In genomic region chr5:134245101-134245604, GRCh38 we compare ENCODE assay signal across 11 cellular contexts. TPM values are rescaled to one million over a fixed set of nuclear protein-coding genes. Genes with fewer than 3 reads are reported as not detected.
DNase-seq lines count a peak whose midpoint lies in the region; ATAC-seq, FAIRE-seq and TF ChIP-seq lines count a peak whose summit lies in the region.
"Had no signal": no experiment of that assay in that cellular context is flagged by ENCODE, and none has a peak within 500 bp of the region (broad histone marks: within the 10 kb centered on the region; RNA-seq: fewer than 3 reads in every experiment).

No MANE protein-coding gene starts in this region.

- ATAC-seq in HepG2 (peak; percentile 87), right lobe of liver (no peak), left lung (peak; percentile 43), GM21528 (IDR thresholded peaks at IDR 0.05; ENCODE audit: low FRiP score, unreplicated experiment) (no peak), GM18511 (IDR thresholded peaks at IDR 0.05; ENCODE audit: unreplicated experiment) (no peak)

- no TSS peak for BruUV-seq in HepG2 (replicated peaks; lab: Mats Ljungman, UMichigan)

- 2% methylated on average over 8 of the region's 8 CpGs for WGBS in HepG2 (ENCODE audit: low lambda C conversion rate)
- WGBS in right lobe of liver (ENCODE audit: insufficient coverage, low coverage, low lambda C conversion rate, missing lambda C conversion rate) = 66% methylated on average over 5 of the region's 8 CpGs

- H3K27me3 ChIP-seq in HepG2 (ENCODE audit: control insufficient read depth in 1 of 2, insufficient read depth in 2 of 2, low read length in 2 of 2) (no peaks in the 10 kb centered on the region), right lobe of liver (no peaks in the 10 kb centered on the region), left lung (no peaks in the 10 kb centered on the region)
- H3K27me3 ChIP-seq: upper lobe of left lung had no signal

- no peaks in the 10 kb centered on the region for H4K20me1 ChIP-seq in HepG2 (ENCODE audit: insufficient read depth, low read length)

- TF ChIP-seq CTCF in HepG2 (CRISPR knock-in tag; IDR thresholded peaks at IDR 0.05) (no peak), right lobe of liver (IDR thresholded peaks at IDR 0.05) (no peak), left lung (IDR thresholded peaks at IDR 0.05) (no peak)

- H3K4me3 ChIP-seq in HepG2 (replicated peaks in 1 of 3; ENCODE audit: insufficient read depth in 1 of 3, low read depth in 2 of 3, low read length in 3 of 3) (peak overlapping the region; percentile 26 to 58 (median 41); a peak in 5 of 6 replicates), right lobe of liver (no peak overlapping the region), left lung (no peak overlapping the region)
- H3K4me3 ChIP-seq: skin epidermis, upper lobe of left lung had no signal

- intact Hi-C loops in HepG2 (cut with micrococcal nuclease; ENCODE audit: unreplicated experiment) = no loop called here
- intact Hi-C loops in right lobe of liver (cut with DNase I) = no loop called here
- intact Hi-C loops in left lung (cut with DNase I) = no loop called here

- TF ChIP-seq POLR2A in HepG2 (IDR thresholded peaks at IDR 0.05; ENCODE audit: insufficient read depth in 1 of 2, low read depth in 2 of 2, low read length in 2 of 2) (no peak), right lobe of liver (IDR thresholded peaks at IDR 0.05) (no peak)

- TF ChIP-seq EP300 in HepG2 (IDR thresholded peaks at IDR 0.05; ENCODE audit: low read depth in 2 of 2, low read length in 2 of 2) (peak in 1 of 2 experiments; percentile 52; a peak in 2 of 4 replicates), HepG2 (CRISPR knock-in tag; IDR thresholded peaks at IDR 0.05; ENCODE audit: borderline replicate concordance) (peak; percentile 60; the same call in 1 of the 2 replicates)

- DNase-seq in HepG2 (ENCODE audit: low spot score) (peak; percentile 86), right lobe of liver (no peak), cerebellum (ENCODE audit: low spot score) (peak; percentile 37), left lung (no peak), activated gamma-delta T cell (lab: John Stamatoyannopoulos, UW) (no peak)
- no peak for DNase-seq in central memory CD4-positive, alpha-beta T cell
- DNase-seq: NCI-H748 treated with DMSO at 0.1 percent for 48 hours, upper lobe of left lung had no signal

- H3K4me1 ChIP-seq in HepG2 (ENCODE audit: insufficient read depth, low read length) (peaks cover 64% of the 10 kb centered on the region), right lobe of liver (no peaks in the 10 kb centered on the region), left lung (peaks cover 4 to 5% of the 10 kb centered on the region in 2 donors)

- POLR2A ChIA-PET in HepG2 (lab: Yijun Ruan, JAX) = interaction anchor here (1.7 to 5.0 kb wide), 3 partner anchors 9 to 68 kb away, joined by 4 to 59 read pairs (median 15); partner anchors contain the start of genes PPP2CA and SKP1

- no peak overlapping the region for H2AFZ ChIP-seq in HepG2 (ENCODE audit: low read length)

- H3K27ac ChIP-seq in HepG2 (ENCODE audit: extremely low read length, insufficient read depth, low read length) (peak overlapping the region; percentile 41), right lobe of liver (no peak overlapping the region), left lung (no peak overlapping the region)
- H3K27ac ChIP-seq: upper lobe of left lung had no signal

- peak overlapping the region; percentile 69 for H3K4me2 ChIP-seq in HepG2 (ENCODE audit: low read depth, low read length)

- H3K79me2 ChIP-seq in HepG2 (ENCODE audit: insufficient read depth, low read length) = no peaks in the 10 kb centered on the region

- TF ChIP-seq RAD21 in HepG2 (CRISPR knock-in tag; IDR thresholded peaks at IDR 0.05) = 0 out of 2 replicates have a peak, but pooled peaks have one; percentile 18

- H3K9ac ChIP-seq in HepG2 (ENCODE audit: insufficient read depth, low read depth, low read length) = peak overlapping the region; percentile 23; the same call in 1 of the 2 replicates

- CTCF ChIA-PET in HepG2 (lab: Yijun Ruan, JAX; ENCODE audit: low intra/inter-chr PET ratio, low total read pairs) = no interaction called here

- H3K36me3 ChIP-seq in HepG2 (replicated peaks in 1 of 2; ENCODE audit: control insufficient read depth in 1 of 2, insufficient read depth in 2 of 2, low read length in 2 of 2) = no peaks in the 10 kb centered on the region
- no peaks in the 10 kb centered on the region for H3K36me3 ChIP-seq in right lobe of liver
- no peaks in the 10 kb centered on the region for H3K36me3 ChIP-seq in left lung
- H3K36me3 ChIP-seq: upper lobe of left lung had no signal

- in situ Hi-C loops in HepG2 (cut with HindIII; ENCODE audit: extremely low pct_ligation_motif_present, low pct_unique_long_range_greater_than_20kb) = no loop called here

- FAIRE-seq in HepG2 (lab: Jason Lieb, UNC) = no peak

- no peaks in the 10 kb centered on the region for H3K9me3 ChIP-seq in HepG2 (ENCODE audit: low read length)
- H3K9me3 ChIP-seq in right lobe of liver = no peaks in the 10 kb centered on the region
- no peaks in the 10 kb centered on the region for H3K9me3 ChIP-seq in left lung
- H3K9me3 ChIP-seq: upper lobe of left lung had no signal

TF ChIP-seq in HepG2, 621 proteins besides CTCF, POLR2A, EP300 and RAD21 (continues in another document):
- TF ChIP-seq DBP (CRISPR knock-in tag; IDR thresholded peaks at IDR 0.05; ENCODE audit: not compliant biosample characterization) (no peak), THAP8 (CRISPR knock-in tag; IDR thresholded peaks at IDR 0.05; ENCODE audit: borderline replicate concordance) (no peak), SP140L (CRISPR knock-in tag; IDR thresholded peaks at IDR 0.05; ENCODE audit: borderline replicate concordance) (no peak), ZMAT3 (CRISPR knock-in tag; conservative IDR thresholded peaks at IDR 0.05) (no peak), ZBTB46 (CRISPR knock-in tag; IDR thresholded peaks at IDR 0.05; ENCODE audit: borderline replicate concordance) (no peak), NFKBIZ (CRISPR knock-in tag; IDR thresholded peaks at IDR 0.05) (0 out of 2 replicates have a peak, but pooled peaks have one; percentile 49), RNF2 (conservative IDR thresholded peaks at IDR 0.05; ENCODE audit: low read depth) (no peak)

RNA-seq across cellular contexts. Expression of gene PPP2CA, which starts 19.3 kb away (rescaled TPM):
- total RNA-seq in HepG2 (2016; rRNA removed; fragmentation: Illumina TruSeq; extraction: Trizol) (171 and 233 TPM in 2 replicates), right lobe of liver (10 to 100 TPM; 50.8 to 80.5 (median 65.0) TPM), cerebellum (98.4 TPM), left lung (100 to 1,000 TPM; 109 to 121 TPM)
- total RNA-seq in HepG2 (2016; cell fraction: cytosol; rRNA removed; fragmentation: Illumina TruSeq; extraction: Trizol; ENCODE audit: low read depth) = 21.6 and 28.6 TPM in 2 replicates
- total RNA-seq in HepG2 (2016; cell fraction: insoluble cytoplasmic fraction; rRNA removed; fragmentation: Illumina TruSeq; extraction: Trizol) = 162 and 226 TPM in 2 replicates
- total RNA-seq in HepG2 (2016; cell fraction: membrane; rRNA removed; fragmentation: Illumina TruSeq; extraction: Trizol) = 47.0 and 51.3 TPM in 2 replicates
- 47.7 and 59.2 TPM in 2 replicates for total RNA-seq in HepG2 (2016; cell fraction: nucleus; rRNA removed; fragmentation: Illumina TruSeq; extraction: Trizol)
- 58.8 and 82.4 TPM in 2 replicates for polyA plus RNA-seq in HepG2 (2011; rRNA removed)
- polyA plus RNA-seq in HepG2 (2011; cell fraction: cytosol; rRNA removed) = 55.3 and 74.3 TPM in 2 replicates
- polyA plus RNA-seq in HepG2 (2011; cell fraction: nucleus; rRNA removed) = 25.5 and 29.5 TPM in 2 replicates
- polyA plus RNA-seq in HepG2 (2012) = 83.8 and 93.7 TPM in 2 replicates
- polyA plus RNA-seq in HepG2 (2016; cell fraction: cytosol; fragmentation: Illumina TruSeq; extraction: Trizol; ENCODE audit: low read depth) = 12.3 and 12.6 TPM in 2 replicates
- polyA plus RNA-seq in HepG2 (2016; cell fraction: insoluble cytoplasmic fraction; fragmentation: Illumina TruSeq; extraction: Trizol; ENCODE audit: low read depth) = 264 and 283 TPM in 2 replicates
- 21.0 and 27.2 TPM in 2 replicates for polyA plus RNA-seq in HepG2 (2016; cell fraction: membrane; fragmentation: Illumina TruSeq; extraction: Trizol; ENCODE audit: low read depth)
- 87.6 and 93.0 TPM in 2 replicates for polyA plus RNA-seq in HepG2 (2016; cell fraction: nucleus; fragmentation: Illumina TruSeq; extraction: Trizol; ENCODE audit: insufficient read depth, low read depth)
- 21.1 and 47.5 TPM in 2 replicates for polyA minus RNA-seq in HepG2 (2011; rRNA and poly(A)+ RNA removed; ENCODE audit: low replicate concordance)
- 77.8 and 82.7 TPM in 2 replicates for polyA minus RNA-seq in HepG2 (2011; cell fraction: cytosol; rRNA and poly(A)+ RNA removed)
- polyA minus RNA-seq in HepG2 (2011; cell fraction: nucleus; rRNA and poly(A)+ RNA removed) = 39.3 and 42.2 TPM in 2 replicates

Comparison
In these comparisons a context has a peak if more than half of its experiments do, and no peak if none do; other contexts are left out.
1. ATAC-seq: peak in HepG2 (single experiment) and left lung (single experiment); none in right lobe of liver (0 of 4), GM21528 (single experiment) and GM18511 (single experiment).
2. DNase-seq: peak in HepG2 (single experiment) and cerebellum (single experiment); none in right lobe of liver (0 of 3), left lung (0 of 2), central memory CD4-positive, alpha-beta T cell (single experiment) and activated gamma-delta T cell (single experiment).
3. H3K4me3 ChIP-seq: peak in HepG2 (3 of 3); none in right lobe of liver (0 of 3) and left lung (0 of 2).